Comparison of ENCODE assay signal across 1 cellular context in genomic region chr14:70702154-70702553, GRCh38.
TF ChIP-seq lines count a peak whose summit lies in the region.

No MANE protein-coding gene starts in this region.

TF ChIP-seq in HepG2, 621 proteins besides CTCF, POLR2A, EP300 and RAD21 (continued from another document):
- no peak for TF ChIP-seq KLF15 (CRISPR knock-in tag; IDR thresholded peaks at IDR 0.05; ENCODE audit: borderline replicate concordance)
- TF ChIP-seq ZNF382 (CRISPR knock-in tag; IDR thresholded peaks at IDR 0.05; ENCODE audit: borderline replicate concordance): no peak
- TF ChIP-seq SNAPC2 (CRISPR knock-in tag; IDR thresholded peaks at IDR 0.05): no peak
- TF ChIP-seq DMAP1 (CRISPR knock-in tag; IDR thresholded peaks at IDR 0.05): no peak
- no peak for TF ChIP-seq ZNF746 (CRISPR knock-in tag; IDR thresholded peaks at IDR 0.05)
- no peak for TF ChIP-seq TFDP1 (CRISPR knock-in tag; IDR thresholded peaks at IDR 0.05; ENCODE audit: borderline replicate concordance)
- no peak for TF ChIP-seq BRF2 (CRISPR knock-in tag; IDR thresholded peaks at IDR 0.05)
- TF ChIP-seq FOXA1 (IDR thresholded peaks at IDR 0.05): no peak
- no peak for TF ChIP-seq FOXA1 (CRISPR knock-in tag; IDR thresholded peaks at IDR 0.05)
TF ChIP-seq in HepG2: peak in this region for 0.
